In genomic region chr1:109634771-109635750, GRCh38 we compare ENCODE assay signal across 19 cellular contexts. TPM values are rescaled to one million over a fixed set of nuclear protein-coding genes. Genes with fewer than 3 reads are reported as not detected.
DNase-seq lines count a peak whose midpoint lies in the region; ATAC-seq, FAIRE-seq and TF ChIP-seq lines count a peak whose summit lies in the region.
"Had no signal": no experiment of that assay in that cellular context is flagged by ENCODE, and none has a peak within 500 bp of the region (broad histone marks: within the 10 kb centered on the region; RNA-seq: fewer than 3 reads in every experiment).

No MANE protein-coding gene starts in this region.

- BruUV-seq in endothelial cell of umbilical vein (replicated peaks; lab: Mats Ljungman, UMichigan), result no TSS peak

- intact Hi-C loops in endothelial cell of umbilical vein (cut with micrococcal nuclease) (no loop called here), body of pancreas (cut with DNase I) (loop anchor here (10.0 kb wide), 1 partner anchor 350 kb away; the partner anchor contains the start of gene AHCYL1)

- CTCF ChIA-PET in activated CD8-positive, alpha-beta memory T cell treated with anti-CD3 and anti-CD28 coated beads, Interleukin-2, amount 10 ng/mL, durations not matched to agents 7 days and 5 days (lab: Charles Lee), result interaction anchor here (0.9 to 10.0 kb wide), 10 partner anchors 8 to 350 kb away, joined by 3 to 146 read pairs (median 4); partner anchors contain the start of genes AHCYL1, AMPD2 and GNAT2
- CTCF ChIA-PET in endothelial cell of umbilical vein (lab: Charles Lee), result interaction anchor here (1.5 to 15.2 kb wide), 7 partner anchors 15 to 138 kb away, joined by 4 to 565 read pairs (median 8); partner anchors contain the start of genes GNAI3 and GSTM1

- no peak overlapping the region for H3K9ac ChIP-seq in endothelial cell of umbilical vein (replicated peaks; ENCODE audit: extremely low read depth, insufficient read depth, low read length)

- FAIRE-seq in endothelial cell of umbilical vein (lab: Jason Lieb, UNC) (peak; percentile 71), urothelium cell line (lab: Jason Lieb, UNC) (no peak)
- FAIRE-seq: A204.1, colon, keratinocyte had no signal

- peaks cover 12% of the 10 kb centered on the region for H3K4me1 Mint-ChIP-seq in activated CD8-positive, alpha-beta memory T cell treated with anti-CD3 and anti-CD28 coated beads, Interleukin-2, amount 10 ng/mL, durations not matched to agents 7 days and 5 days

- TF ChIP-seq POLR2A in endothelial cell of umbilical vein (IDR thresholded peaks at IDR 0.05; ENCODE audit: low read depth, low read length) (no peak), body of pancreas (IDR thresholded peaks at IDR 0.05) (no peak)

- H3K79me2 ChIP-seq in endothelial cell of umbilical vein (ENCODE audit: control insufficient read depth, insufficient read depth, low read length), result no peaks in the 10 kb centered on the region

- no peak for ATAC-seq in activated CD8-positive, alpha-beta memory T cell treated with anti-CD3 and anti-CD28 coated beads, Interleukin-2, amount 10 ng/mL, durations not matched to agents 7 days and 5 days
- no peak for ATAC-seq in body of pancreas

- H3K27ac ChIP-seq in endothelial cell of umbilical vein (ENCODE audit: insufficient read depth, low read depth, low read length) (no peak overlapping the region), body of pancreas (no peak overlapping the region)
- H3K27ac ChIP-seq: WERI-Rb-1 had no signal

- peaks cover 2% of the 10 kb centered on the region for H3K27me3 Mint-ChIP-seq in activated CD8-positive, alpha-beta memory T cell treated with anti-CD3 and anti-CD28 coated beads, Interleukin-2, amount 10 ng/mL, durations not matched to agents 7 days and 5 days

- H3K36me3 ChIP-seq in endothelial cell of umbilical vein (ENCODE audit: control insufficient read depth in 2 of 2, extremely low read depth in 1 of 2, insufficient read depth in 2 of 2, low read length in 2 of 2) (peaks cover 9 to 16% of the 10 kb centered on the region in 2 experiments), body of pancreas (replicated peaks in 1 of 2; ENCODE audit: insufficient read depth in 1 of 2, low read depth in 2 of 2) (peaks cover 0 to 6% of the 10 kb centered on the region in 2 donors)

- no peak overlapping the region for H3K4me2 ChIP-seq in endothelial cell of umbilical vein (ENCODE audit: insufficient read depth, low read length)

- H3K27me3 ChIP-seq in endothelial cell of umbilical vein (ENCODE audit: control insufficient read depth in 2 of 2, insufficient read depth in 2 of 2, low read length in 2 of 2) (no peaks in the 10 kb centered on the region), body of pancreas (no peaks in the 10 kb centered on the region)
- H3K27me3 ChIP-seq: esophagus squamous epithelium, spleen had no signal

- no peak overlapping the region for H2AFZ ChIP-seq in endothelial cell of umbilical vein (ENCODE audit: low read depth, low read length)

- no peak for TF ChIP-seq CTCF in endothelial cell of umbilical vein (IDR thresholded peaks at IDR 0.05; ENCODE audit: extremely low read depth in 1 of 2, insufficient read depth in 1 of 2, low read depth in 1 of 2, low read length in 2 of 2)
- TF ChIP-seq CTCF in body of pancreas (IDR thresholded peaks at IDR 0.05), result no peak

- DNase-seq in activated CD8-positive, alpha-beta memory T cell treated with anti-CD3 and anti-CD28 coated beads, Interleukin-2, amount 10 ng/mL, durations not matched to agents 7 days and 5 days, result peak; percentile 39
- DNase-seq in activated CD8-positive, alpha-beta memory T cell treated with anti-CD3 and anti-CD28 coated beads, Interleukin-2, amount 50 U/mL, for 48 hours, result no peak
- DNase-seq in RPMI8226 (peak; percentile 25), endothelial cell of umbilical vein (ENCODE audit: low read depth, low spot score) (no peak), body of pancreas (no peak), NCI-H146 treated with DMSO at 0.1 percent for 48 hours (lab: John Stamatoyannopoulos, UW; ENCODE audit: unreplicated experiment) (no peak), urothelium cell line (ENCODE audit: low spot score) (no peak)
- peak; percentile 9 for DNase-seq in stimulated activated naive CD4-positive, alpha-beta T cell treated with Interleukin-2 at 50 U/mL for 16 hours (lab: John Stamatoyannopoulos, UW)
- DNase-seq: amniotic stem cell, EL, esophagus squamous epithelium, Karpas-422, NCI-H1417 treated with DMSO at 0.1 percent for 48 hours, PC-3, spleen, WERI-Rb-1 had no signal

- H3K9me1 ChIP-seq in endothelial cell of umbilical vein (replicated peaks; ENCODE audit: control insufficient read depth, extremely low read depth, insufficient read depth, low read length), result no peaks in the 10 kb centered on the region

- H3K4me3 ChIP-seq in endothelial cell of umbilical vein (replicated peaks in 1 of 3; ENCODE audit: insufficient read depth in 1 of 3, low read depth in 1 of 3, low read length in 3 of 3) (no peak overlapping the region), body of pancreas (no peak overlapping the region)
- H3K4me3 ChIP-seq: esophagus squamous epithelium, spleen had no signal

- 51 to 56% methylated on average over 13 of the region's 13 CpGs for WGBS in body of pancreas, 2 donors

- dilution Hi-C loops in endothelial cell of umbilical vein (cut with MboI; ENCODE audit: extremely low pct_ligation_motif_present, low sequenced_read_pairs), result no loop called here

- H3K36me3 Mint-ChIP-seq in activated CD8-positive, alpha-beta memory T cell treated with anti-CD3 and anti-CD28 coated beads, Interleukin-2, amount 10 ng/mL, durations not matched to agents 7 days and 5 days, result peaks cover 6% of the 10 kb centered on the region

- no peak overlapping the region for H3K4me3 Mint-ChIP-seq in activated CD8-positive, alpha-beta memory T cell treated with anti-CD3 and anti-CD28 coated beads, Interleukin-2, amount 10 ng/mL, durations not matched to agents 7 days and 5 days

- no peak overlapping the region for H3K27ac Mint-ChIP-seq in activated CD8-positive, alpha-beta memory T cell treated with anti-CD3 and anti-CD28 coated beads, Interleukin-2, amount 10 ng/mL, durations not matched to agents 7 days and 5 days

- H3K9me3 Mint-ChIP-seq in activated CD8-positive, alpha-beta memory T cell treated with anti-CD3 and anti-CD28 coated beads, Interleukin-2, amount 10 ng/mL, durations not matched to agents 7 days and 5 days (ENCODE audit: low read depth), result no peaks in the 10 kb centered on the region

- POLR2A ChIA-PET in endothelial cell of umbilical vein (lab: Charles Lee), result no interaction called here

- H4K20me1 ChIP-seq in endothelial cell of umbilical vein (replicated peaks; ENCODE audit: control insufficient read depth, extremely low read depth, insufficient read depth, low read length), result no peaks in the 10 kb centered on the region

- H3K4me1 ChIP-seq in endothelial cell of umbilical vein (ENCODE audit: control insufficient read depth, extremely low read depth, insufficient read depth, low read length) (no peaks in the 10 kb centered on the region), body of pancreas (peaks cover 6% of the 10 kb centered on the region)

- no peaks in the 10 kb centered on the region for H3K9me3 ChIP-seq in endothelial cell of umbilical vein (replicated peaks; ENCODE audit: control insufficient read depth, insufficient read depth, low read length)
- no peaks in the 10 kb centered on the region for H3K9me3 ChIP-seq in body of pancreas
- H3K9me3 ChIP-seq: esophagus squamous epithelium, spleen had no signal

RNA-seq across cellular contexts. Expression of gene AMPD2, which starts 15.4 kb away (rescaled TPM):
- total RNA-seq in activated CD8-positive, alpha-beta memory T cell treated with anti-CD3 and anti-CD28 coated beads, Interleukin-2, amount 10 ng/mL, durations not matched to agents 7 days and 5 days, result 100 to 1,000 TPM in 1 of 2 experiments, 10 to 100 TPM in 1; 90.4 to 113 TPM
- total RNA-seq in endothelial cell of umbilical vein, result 69.4 and 82.7 TPM in 2 replicates
- 66.5 and 69.4 TPM in 2 replicates for polyA plus RNA-seq in endothelial cell of umbilical vein
- 25.9 and 30.3 TPM in 2 replicates for polyA plus RNA-seq in endothelial cell of umbilical vein (2011; cell fraction: cytosol; rRNA removed)
- polyA plus RNA-seq in endothelial cell of umbilical vein (2011; cell fraction: nucleus; rRNA removed), result 341 and 447 TPM in 2 replicates
- 47.7 and 60.7 TPM in 2 replicates for polyA plus RNA-seq in endothelial cell of umbilical vein (2012)
- polyA minus RNA-seq in endothelial cell of umbilical vein, result 68.1 and 84.4 TPM in 2 replicates
- 20.8 TPM for polyA minus RNA-seq in endothelial cell of umbilical vein (2011; cell fraction: cytosol; rRNA and poly(A)+ RNA removed)
- polyA minus RNA-seq in endothelial cell of umbilical vein (2011; cell fraction: nucleus; rRNA and poly(A)+ RNA removed), result 104 and 120 TPM in 2 replicates
- total RNA-seq in body of pancreas, result 100 to 1,000 TPM in 1 of 2 donors, 10 to 100 TPM in 1; 22.1 to 111 TPM

RNA-seq across cellular contexts. Expression of gene GNAT2, which starts 15.6 kb away (rescaled TPM):
- total RNA-seq in activated CD8-positive, alpha-beta memory T cell treated with anti-CD3 and anti-CD28 coated beads, Interleukin-2, amount 10 ng/mL, durations not matched to agents 7 days and 5 days, result not detected
- 0.30 TPM in 1 of 2 replicates, not detected in the other for total RNA-seq in endothelial cell of umbilical vein
- polyA plus RNA-seq in endothelial cell of umbilical vein, result 0.08 TPM in 1 of 2 replicates, not detected in the other
- polyA plus RNA-seq in endothelial cell of umbilical vein (2011; cell fraction: cytosol; rRNA removed), result 0.10 and 0.17 TPM in 2 replicates
- not detected in 2 replicates for polyA plus RNA-seq in endothelial cell of umbilical vein (2011; cell fraction: nucleus; rRNA removed)
- 0.52 TPM in 1 of 2 replicates, not detected in the other for polyA plus RNA-seq in endothelial cell of umbilical vein (2012)
- not detected in 2 replicates for polyA minus RNA-seq in endothelial cell of umbilical vein
- polyA minus RNA-seq in endothelial cell of umbilical vein (2011; cell fraction: cytosol; rRNA and poly(A)+ RNA removed), result not detected
- not detected in 2 replicates for polyA minus RNA-seq in endothelial cell of umbilical vein (2011; cell fraction: nucleus; rRNA and poly(A)+ RNA removed)
- not detected for total RNA-seq in body of pancreas
- total RNA-seq: esophagus squamous epithelium had no signal

RNA-seq across cellular contexts. Expression of gene GSTM4, which starts 20.8 kb away (rescaled TPM):
- total RNA-seq in activated CD8-positive, alpha-beta memory T cell treated with anti-CD3 and anti-CD28 coated beads, Interleukin-2, amount 10 ng/mL, durations not matched to agents 7 days and 5 days, result 1 to 10 TPM; 5.7 to 6.7 TPM
- total RNA-seq in endothelial cell of umbilical vein (5.5 and 9.5 TPM in 2 replicates), body of pancreas (10 to 100 TPM; 24.1 to 37.2 TPM)
- polyA plus RNA-seq in endothelial cell of umbilical vein, result 11.6 and 12.4 TPM in 2 replicates
- polyA plus RNA-seq in endothelial cell of umbilical vein (2011; cell fraction: cytosol; rRNA removed), result 8.9 TPM in 2 replicates
- 8.7 and 8.8 TPM in 2 replicates for polyA plus RNA-seq in endothelial cell of umbilical vein (2011; cell fraction: nucleus; rRNA removed)
- 4.6 and 5.6 TPM in 2 replicates for polyA plus RNA-seq in endothelial cell of umbilical vein (2012)
- polyA minus RNA-seq in endothelial cell of umbilical vein, result 7.9 and 12.6 TPM in 2 replicates
- 2.8 TPM for polyA minus RNA-seq in endothelial cell of umbilical vein (2011; cell fraction: cytosol; rRNA and poly(A)+ RNA removed)
- 3.0 and 3.2 TPM in 2 replicates for polyA minus RNA-seq in endothelial cell of umbilical vein (2011; cell fraction: nucleus; rRNA and poly(A)+ RNA removed)

RNA-seq across cellular contexts. Expression of gene GSTM2, which starts 32.8 kb away (rescaled TPM):
- total RNA-seq in activated CD8-positive, alpha-beta memory T cell treated with anti-CD3 and anti-CD28 coated beads, Interleukin-2, amount 10 ng/mL, durations not matched to agents 7 days and 5 days, result 10 to 100 TPM in 1 of 2 experiments, 1 to 10 TPM in 1; 8.0 to 17.8 TPM
- total RNA-seq in endothelial cell of umbilical vein (12.0 and 21.5 TPM in 2 replicates), body of pancreas (10 to 100 TPM; 51.1 to 60.6 TPM)
- polyA plus RNA-seq in endothelial cell of umbilical vein, result 23.6 and 27.1 TPM in 2 replicates
- 7.7 and 11.7 TPM in 2 replicates for polyA plus RNA-seq in endothelial cell of umbilical vein (2011; cell fraction: cytosol; rRNA removed)
- polyA plus RNA-seq in endothelial cell of umbilical vein (2011; cell fraction: nucleus; rRNA removed), result 110 and 171 TPM in 2 replicates
- polyA plus RNA-seq in endothelial cell of umbilical vein (2012), result 13.3 and 25.1 TPM in 2 replicates
- 13.5 and 14.5 TPM in 2 replicates for polyA minus RNA-seq in endothelial cell of umbilical vein
- not detected for polyA minus RNA-seq in endothelial cell of umbilical vein (2011; cell fraction: cytosol; rRNA and poly(A)+ RNA removed)
- polyA minus RNA-seq in endothelial cell of umbilical vein (2011; cell fraction: nucleus; rRNA and poly(A)+ RNA removed), result 8.7 and 9.2 TPM in 2 replicates

RNA-seq across cellular contexts. Expression of gene GSTM1, which starts 52.6 kb away (rescaled TPM):
- not detected for total RNA-seq in activated CD8-positive, alpha-beta memory T cell treated with anti-CD3 and anti-CD28 coated beads, Interleukin-2, amount 10 ng/mL, durations not matched to agents 7 days and 5 days
- total RNA-seq in endothelial cell of umbilical vein, result 35.5 TPM in 1 of 2 replicates, not detected in the other
- 0.16 TPM in 1 of 2 replicates, not detected in the other for polyA plus RNA-seq in endothelial cell of umbilical vein
- polyA plus RNA-seq in endothelial cell of umbilical vein (2011; cell fraction: cytosol; rRNA removed), result 0.16 TPM in 1 of 2 replicates, not detected in the other
- polyA plus RNA-seq in endothelial cell of umbilical vein (2011; cell fraction: nucleus; rRNA removed), result 0.28 and 0.35 TPM in 2 replicates
- not detected in 2 replicates for polyA plus RNA-seq in endothelial cell of umbilical vein (2012)
- polyA minus RNA-seq in endothelial cell of umbilical vein, result not detected in 2 replicates
- polyA minus RNA-seq in endothelial cell of umbilical vein (2011; cell fraction: cytosol; rRNA and poly(A)+ RNA removed), result not detected
- polyA minus RNA-seq in endothelial cell of umbilical vein (2011; cell fraction: nucleus; rRNA and poly(A)+ RNA removed), result not detected in 2 replicates
- total RNA-seq in body of pancreas, result 10 to 100 TPM in 1 of 2 donors, not detected in 1; 19.5 TPM
- total RNA-seq: PC-3 had no signal

Comparison
In these comparisons a context has a peak if more than half of its experiments do, and no peak if none do; other contexts are left out.
1. DNase-seq: peak in activated CD8-positive, alpha-beta memory T cell treated with anti-CD3 and anti-CD28 coated beads, Interleukin-2, amount 10 ng/mL, durations not matched to agents 7 days and 5 days (single experiment), RPMI8226 (single experiment) and stimulated activated naive CD4-positive, alpha-beta T cell treated with Interleukin-2 at 50 U/mL for 16 hours (single experiment); none in activated CD8-positive, alpha-beta memory T cell treated with anti-CD3 and anti-CD28 coated beads, Interleukin-2, amount 50 U/mL, for 48 hours (single experiment), endothelial cell of umbilical vein (single experiment), body of pancreas (0 of 4), NCI-H146 treated with DMSO at 0.1 percent for 48 hours (single experiment) and urothelium cell line (single experiment).